In genomic region chr17:65750678-65751077, GRCh38 we compare ENCODE assay signal across 7 cellular contexts.
DNase-seq lines count a peak whose midpoint lies in the region; ATAC-seq and TF ChIP-seq lines count a peak whose summit lies in the region.

No MANE protein-coding gene starts in this region.

- POLR2A ChIA-PET in HEK293T (lab: Yijun Ruan, JAX): no interaction called here

- H3K36me3 Mint-ChIP-seq in activated T-cell treated with anti-CD3 and anti-CD28 coated beads, Interleukin-2, amount 50 U/mL, for 24 hours (ENCODE audit: low read depth): no peaks in the 10 kb centered on the region

- ATAC-seq in GM21786 (IDR thresholded peaks at IDR 0.05; ENCODE audit: unreplicated experiment): peak; percentile 72
- ATAC-seq in HG02870 (IDR thresholded peaks at IDR 0.05; ENCODE audit: unreplicated experiment): no peak

- CTCF ChIA-PET in HEK293T (lab: Yijun Ruan, JAX): no interaction called here

- DNase-seq in NCI-H510A (lab: John Stamatoyannopoulos, UW) (peak; percentile 27), foreskin melanocyte (peak; percentile 89), HEK293T (ENCODE audit: extremely low spot score) (no peak)
- DNase-seq in activated T-cell treated with anti-CD3 and anti-CD28 coated beads, Interleukin-2, amount 50 U/mL, for 24 hours: peak; percentile 53
- DNase-seq in stimulated activated CD4-positive, alpha-beta T cell treated with anti-CD3 and anti-CD28 coated beads, Interleukin-12 subunit alpha, Interleukin-12 subunit beta, amount 100 ng/mL, for 4 hours: peak; percentile 20

- H3K4me1 Mint-ChIP-seq in activated T-cell treated with anti-CD3 and anti-CD28 coated beads, Interleukin-2, amount 50 U/mL, for 24 hours (ENCODE audit: low read depth): peaks cover 17% of the 10 kb centered on the region

- peak overlapping the region; percentile 52 for H3K4me3 Mint-ChIP-seq in activated T-cell treated with anti-CD3 and anti-CD28 coated beads, Interleukin-2, amount 50 U/mL, for 24 hours

- H3K27ac Mint-ChIP-seq in activated T-cell treated with anti-CD3 and anti-CD28 coated beads, Interleukin-2, amount 50 U/mL, for 24 hours: no peak overlapping the region

- no peaks in the 10 kb centered on the region for H3K9me3 Mint-ChIP-seq in activated T-cell treated with anti-CD3 and anti-CD28 coated beads, Interleukin-2, amount 50 U/mL, for 24 hours

- H3K27me3 Mint-ChIP-seq in activated T-cell treated with anti-CD3 and anti-CD28 coated beads, Interleukin-2, amount 50 U/mL, for 24 hours: no peaks in the 10 kb centered on the region

TF ChIP-seq in HEK293T, 16 proteins besides CTCF, POLR2A, EP300 and RAD21:
- TF ChIP-seq HDGF (IDR thresholded peaks at IDR 0.05; ENCODE audit: borderline replicate concordance) (no peak), ELF4 (IDR thresholded peaks at IDR 0.05) (no peak), ZNF384 (IDR thresholded peaks at IDR 0.05) (no peak), FOXK2 (IDR thresholded peaks at IDR 0.05) (no peak)
